ENCODE assay signal across 19 cellular contexts in the genomic region with DNA sequence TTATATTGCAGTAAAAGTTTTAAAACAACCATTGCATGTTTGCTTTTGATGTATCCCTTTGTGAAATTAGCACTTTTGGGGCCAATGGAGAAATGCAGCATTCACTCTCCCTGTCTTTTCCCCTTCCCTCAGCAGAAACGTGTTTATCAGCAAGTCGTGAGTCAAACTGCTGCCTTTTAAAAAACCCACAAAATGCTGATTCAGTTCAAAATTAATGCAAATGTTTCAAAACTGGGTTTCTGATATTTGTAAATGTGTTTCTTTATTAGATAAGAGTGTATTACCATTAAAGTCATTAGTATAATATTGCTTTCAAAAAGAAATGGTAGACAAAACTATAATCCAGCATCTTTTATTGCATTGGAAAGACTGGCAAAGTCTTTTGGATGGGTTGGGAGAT. TPM values are rescaled to one million over a fixed set of nuclear protein-coding genes. Genes with fewer than 3 reads are reported as not detected.
DNase-seq lines count a peak whose midpoint lies in the region; ATAC-seq, FAIRE-seq and TF ChIP-seq lines count a peak whose summit lies in the region.
"Had no signal": no experiment of that assay in that cellular context is flagged by ENCODE, and none has a peak within 500 bp of the region (broad histone marks: within the 10 kb centered on the region; RNA-seq: fewer than 3 reads in every experiment).

No MANE protein-coding gene starts in this region.

- CTCF ChIA-PET in Caco-2 (lab: Charles Lee), result no interaction called here
- CTCF ChIA-PET in Panc1 (lab: Charles Lee), result no interaction called here

- H3K4me1 ChIP-seq in Caco-2 (no peaks in the 10 kb centered on the region), Panc1 (ENCODE audit: control insufficient read depth, insufficient read depth, low read length) (no peaks in the 10 kb centered on the region)

- POLR2A ChIA-PET in Caco-2 (lab: Charles Lee) (no interaction called here), Panc1 (lab: Charles Lee) (no interaction called here)

- H3K36me3 Mint-ChIP-seq in activated T-cell treated with anti-CD3 and anti-CD28 coated beads, Interleukin-2, amount 50 U/mL, for 24 hours (ENCODE audit: low read depth), result peaks cover 98% of the 10 kb centered on the region
- peaks cover 100% of the 10 kb centered on the region for H3K36me3 Mint-ChIP-seq in Caco-2 (ENCODE audit: insufficient read depth, unreplicated experiment)
- peaks cover 98% of the 10 kb centered on the region for H3K36me3 Mint-ChIP-seq in dendritic cell treated with granulocyte-macrophage colony-stimulating factor and Interleukin-4, amounts not matched to agents 40 ng/mL and 50 ng/mL, for 4 days (ENCODE audit: low read depth)

- in situ Hi-C loops in Panc1 (cut with HindIII; ENCODE audit: low pct_unique_long_range_greater_than_20kb, low sequenced_read_pairs), result no loop called here

- TF ChIP-seq CTCF in Caco-2 (IDR thresholded peaks at IDR 0.05; ENCODE audit: insufficient read depth in 1 of 2, low read depth in 1 of 2, low read length in 1 of 2, severe bottlenecking in 1 of 2, unreplicated experiment in 1 of 2) (no peak), Panc1 (IDR thresholded peaks at IDR 0.05) (no peak)

- FAIRE-seq in frontal cortex (lab: Jason Lieb, UNC), result no peak
- FAIRE-seq: GM18507 had no signal

- DNase-seq in activated T-cell treated with anti-CD3 and anti-CD28 coated beads, Interleukin-2, amount 50 U/mL, for 24 hours, result no peak
- DNase-seq in activated T-cell treated with anti-CD3 and anti-CD28 coated beads, Interleukin-2, amount 50 U/mL, for 48 hours, result no peak
- no peak for DNase-seq in Caco-2
- no peak for DNase-seq in Panc1 (ENCODE audit: low read depth, low spot score)
- DNase-seq in activated CD4-positive, CD25-positive, alpha-beta regulatory T cell (lab: John Stamatoyannopoulos, UW), result no peak
- DNase-seq in frontal cortex (ENCODE audit: low spot score in 2 of 2), result no peak
- DNase-seq: ACHN; Calu3; CD4-positive, CD25-positive, alpha-beta regulatory T cell; DMS 273 treated with DMSO at 0.1 percent for 48 hours; H9 had no signal

- peaks cover 12% of the 10 kb centered on the region for H3K4me1 Mint-ChIP-seq in activated T-cell treated with anti-CD3 and anti-CD28 coated beads, Interleukin-2, amount 50 U/mL, for 24 hours (ENCODE audit: low read depth)
- H3K4me1 Mint-ChIP-seq in Caco-2 (ENCODE audit: low read depth, unreplicated experiment), result no peaks in the 10 kb centered on the region
- H3K4me1 Mint-ChIP-seq in dendritic cell treated with granulocyte-macrophage colony-stimulating factor and Interleukin-4, amounts not matched to agents 40 ng/mL and 50 ng/mL, for 4 days (ENCODE audit: low read depth), result peaks cover 63% of the 10 kb centered on the region
- H3K4me1 Mint-ChIP-seq: GM23338 had no signal

- intact Hi-C loops in Caco-2 (cut with micrococcal nuclease; ENCODE audit: unreplicated experiment) (no loop called here), Panc1 (cut with micrococcal nuclease; ENCODE audit: unreplicated experiment) (no loop called here)
- intact Hi-C loops in dendritic cell treated with granulocyte-macrophage colony-stimulating factor and Interleukin-4, amounts not matched to agents 40 ng/mL and 50 ng/mL, for 4 days (cut with micrococcal nuclease), result no loop called here

- peaks cover 1% of the 10 kb centered on the region; the same call in 1 of the 2 replicates for H3K36me3 ChIP-seq in Caco-2 (ENCODE audit: control insufficient read depth, insufficient read depth, low read length)
- peaks cover 28% of the 10 kb centered on the region for H3K36me3 ChIP-seq in Panc1 (ENCODE audit: control insufficient read depth, insufficient read depth, low read length)

- H3K4me3 ChIP-seq in Caco-2 (ENCODE audit: low read depth, low read length) (no peak overlapping the region), Panc1 (ENCODE audit: low read depth in 2 of 2, low read length in 2 of 2) (no peak overlapping the region)
- H3K4me3 ChIP-seq: BLaER1 treated with 17β-estradiol and CSF1 and Interleukin-3, amounts not matched to agents 10 nM and 100 nM; GM23338 had no signal

- TSS peak; percentile 56 for BruUV-seq in Caco-2 (replicated peaks; lab: Mats Ljungman, UMichigan)
- BruUV-seq in Panc1 (replicated peaks; lab: Mats Ljungman, UMichigan), result TSS peak; percentile 46

- H3K9me3 ChIP-seq in Caco-2 (no peaks in the 10 kb centered on the region), Panc1 (ENCODE audit: control insufficient read depth, insufficient read depth, low read depth, low read length) (no peaks in the 10 kb centered on the region)

- H3K4me3 Mint-ChIP-seq in activated T-cell treated with anti-CD3 and anti-CD28 coated beads, Interleukin-2, amount 50 U/mL, for 24 hours, result no peak overlapping the region
- no peak overlapping the region for H3K4me3 Mint-ChIP-seq in Caco-2 (ENCODE audit: unreplicated experiment)
- H3K4me3 Mint-ChIP-seq in dendritic cell treated with granulocyte-macrophage colony-stimulating factor and Interleukin-4, amounts not matched to agents 40 ng/mL and 50 ng/mL, for 4 days, result no peak overlapping the region
- H3K4me3 Mint-ChIP-seq: GM23338, H9, IgD-negative memory B cell had no signal

- ATAC-seq in Panc1 (no peak), HG03469 (IDR thresholded peaks at IDR 0.05; ENCODE audit: unreplicated experiment) (no peak)
- ATAC-seq: GM23338 had no signal

- H3K9me3 Mint-ChIP-seq in activated T-cell treated with anti-CD3 and anti-CD28 coated beads, Interleukin-2, amount 50 U/mL, for 24 hours, result no peaks in the 10 kb centered on the region
- H3K9me3 Mint-ChIP-seq in Caco-2 (ENCODE audit: unreplicated experiment), result no peaks in the 10 kb centered on the region
- no peaks in the 10 kb centered on the region for H3K9me3 Mint-ChIP-seq in dendritic cell treated with granulocyte-macrophage colony-stimulating factor and Interleukin-4, amounts not matched to agents 40 ng/mL and 50 ng/mL, for 4 days
- H3K9me3 Mint-ChIP-seq: GM23338, H9, IgD-negative memory B cell had no signal

- H3K27ac Mint-ChIP-seq in activated T-cell treated with anti-CD3 and anti-CD28 coated beads, Interleukin-2, amount 50 U/mL, for 24 hours, result peak overlapping the region; percentile 14
- H3K27ac Mint-ChIP-seq in Caco-2 (ENCODE audit: unreplicated experiment), result no peak overlapping the region
- H3K27ac Mint-ChIP-seq in dendritic cell treated with granulocyte-macrophage colony-stimulating factor and Interleukin-4, amounts not matched to agents 40 ng/mL and 50 ng/mL, for 4 days, result peak overlapping the region; percentile 48
- H3K27ac Mint-ChIP-seq: GM23338, H9, IgD-negative memory B cell had no signal

- H3K27me3 Mint-ChIP-seq in activated T-cell treated with anti-CD3 and anti-CD28 coated beads, Interleukin-2, amount 50 U/mL, for 24 hours, result no peaks in the 10 kb centered on the region
- no peaks in the 10 kb centered on the region for H3K27me3 Mint-ChIP-seq in Caco-2 (ENCODE audit: insufficient read depth, unreplicated experiment)
- no peaks in the 10 kb centered on the region for H3K27me3 Mint-ChIP-seq in dendritic cell treated with granulocyte-macrophage colony-stimulating factor and Interleukin-4, amounts not matched to agents 40 ng/mL and 50 ng/mL, for 4 days
- H3K27me3 Mint-ChIP-seq: CD4-positive, CD25-positive, alpha-beta regulatory T cell; IgD-negative memory B cell had no signal

- H3K27ac ChIP-seq in Panc1 (ENCODE audit: low read length), result no peak overlapping the region
- H3K27ac ChIP-seq: 22Rv1, HL-60 had no signal

- H3K27me3 ChIP-seq in Caco-2 (replicated peaks; ENCODE audit: control insufficient read depth, insufficient read depth, low read length), result no peaks in the 10 kb centered on the region
- no peaks in the 10 kb centered on the region for H3K27me3 ChIP-seq in Panc1 (ENCODE audit: control insufficient read depth, insufficient read depth, low read length)
- H3K27me3 ChIP-seq: BLaER1 treated with 17β-estradiol and CSF1 and Interleukin-3, amounts not matched to agents 10 nM and 100 nM had no signal

RNA-seq across cellular contexts. Expression of gene RAD23B, which starts 47.3 kb away (rescaled TPM):
- total RNA-seq in Caco-2 (2022) (188 TPM in 2 replicates), Panc1 (2021; ENCODE audit: unreplicated experiment) (114 TPM), frontal cortex (110 TPM)
- polyA plus RNA-seq in Panc1 (2012; ENCODE audit: insufficient read length), result 100 TPM
